In the genomic region with DNA sequence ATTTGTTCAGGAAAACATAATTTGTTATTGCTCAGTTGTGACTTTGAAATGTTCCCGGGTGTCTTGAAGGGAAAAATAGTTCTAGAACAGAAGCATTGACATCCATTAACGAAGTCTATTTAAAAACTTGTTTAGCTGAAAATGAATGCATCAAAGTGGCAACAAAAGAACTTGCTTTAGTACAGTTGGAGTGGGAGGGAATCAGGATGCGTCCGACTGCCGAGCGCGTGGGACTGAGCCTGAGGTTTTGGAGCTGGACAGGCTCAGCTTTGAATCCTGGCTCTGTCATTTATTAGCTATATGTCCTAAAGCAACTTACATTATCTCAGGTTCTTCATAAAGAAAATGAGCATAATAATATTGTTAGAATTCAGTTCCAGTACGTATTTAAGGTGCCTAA, we compare ENCODE assay signal across 31 cellular contexts. TPM values are rescaled to one million over a fixed set of nuclear protein-coding genes. Genes with fewer than 3 reads are reported as not detected.
"Had no signal": no experiment of that assay in that cellular context is flagged by ENCODE, and none has a peak within 500 bp of the region (broad histone marks: within the 10 kb centered on the region; RNA-seq: fewer than 3 reads in every experiment).

No MANE protein-coding gene starts in this region.

- H3K4me3 Mint-ChIP-seq: activated B cell treated with CpG ODN at 0.5 μM for 24 hours; activated CD4-positive, alpha-beta memory T cell treated with anti-CD3 and anti-CD28 coated beads for 36 hours; activated CD4-positive, alpha-beta T cell treated with anti-CD3 and anti-CD28 coated beads, Interleukin-2, amount 10 ng/mL, durations not matched to agents 24 days and 14 days; activated CD8-positive, alpha-beta memory T cell treated with anti-CD3 and anti-CD28 coated beads, Interleukin-2, amount 10 ng/mL, durations not matched to agents 7 days and 5 days; activated CD8-positive, alpha-beta T cell treated with anti-CD3 and anti-CD28 coated beads, Interleukin-2, amount 10 ng/mL, durations not matched to agents 7 days and 5 days; activated naive CD4-positive, alpha-beta T cell treated with anti-CD3 and anti-CD28 coated beads, Interleukin-2, amount 10 ng/mL, durations not matched to agents 7 days and 5 days; activated naive CD4-positive, alpha-beta T cell treated with anti-CD3 and anti-CD28 coated beads, Interleukin-2, amount 50 U/mL, for 24 hours; activated naive CD8-positive, alpha-beta T cell; activated naive CD8-positive, alpha-beta T cell treated with anti-CD3 and anti-CD28 coated beads, Interleukin-2, amount 10 ng/mL, durations not matched to agents 7 days and 5 days; activated naive CD8-positive, alpha-beta T cell treated with anti-CD3 and anti-CD28 coated beads, Interleukin-2, amount 50 U/mL, for 24 hours; activated T-cell treated with anti-CD3 and anti-CD28 coated beads, Interleukin-2, amount 50 U/mL, for 24 hours; brain; T-helper 1 cell treated with Interleukin-12 subunit alpha and Interleukin-12 subunit beta and Interleukin-4 antibody, amounts not matched to agents 30 μg/mL and 1 μg/mL, for 36 hours; T-helper 2 cell treated with Interferon-gamma antibody and Interleukin-4, amounts not matched to agents 5 μg/mL and 100 μg/mL, for 36 hours had no signal

- H3K36me3 ChIP-seq: ascending aorta had no signal

- H3K36me3 Mint-ChIP-seq: activated CD4-positive, alpha-beta memory T cell treated with anti-CD3 and anti-CD28 coated beads for 36 hours; activated CD8-positive, alpha-beta memory T cell treated with anti-CD3 and anti-CD28 coated beads, Interleukin-2, amount 10 ng/mL, durations not matched to agents 7 days and 5 days; activated naive CD4-positive, alpha-beta T cell treated with anti-CD3 and anti-CD28 coated beads, Interleukin-2, amount 10 ng/mL, durations not matched to agents 7 days and 5 days; activated naive CD4-positive, alpha-beta T cell treated with anti-CD3 and anti-CD28 coated beads, Interleukin-2, amount 50 U/mL, for 24 hours; activated naive CD8-positive, alpha-beta T cell; activated naive CD8-positive, alpha-beta T cell treated with anti-CD3 and anti-CD28 coated beads, Interleukin-2, amount 10 ng/mL, durations not matched to agents 7 days and 5 days; brain had no signal

- H3K4me3 ChIP-seq: ascending aorta had no signal

- H3K27ac Mint-ChIP-seq: activated B cell treated with CpG ODN at 0.5 μM for 24 hours; activated CD4-positive, alpha-beta memory T cell treated with anti-CD3 and anti-CD28 coated beads for 36 hours; activated CD4-positive, alpha-beta T cell treated with anti-CD3 and anti-CD28 coated beads, Interleukin-2, amount 10 ng/mL, durations not matched to agents 24 days and 14 days; activated CD8-positive, alpha-beta memory T cell treated with anti-CD3 and anti-CD28 coated beads, Interleukin-2, amount 10 ng/mL, durations not matched to agents 7 days and 5 days; activated CD8-positive, alpha-beta T cell treated with anti-CD3 and anti-CD28 coated beads, Interleukin-2, amount 10 ng/mL, durations not matched to agents 7 days and 5 days; activated naive CD4-positive, alpha-beta T cell treated with anti-CD3 and anti-CD28 coated beads, Interleukin-2, amount 10 ng/mL, durations not matched to agents 7 days and 5 days; activated naive CD4-positive, alpha-beta T cell treated with anti-CD3 and anti-CD28 coated beads, Interleukin-2, amount 50 U/mL, for 24 hours; activated naive CD8-positive, alpha-beta T cell; activated naive CD8-positive, alpha-beta T cell treated with anti-CD3 and anti-CD28 coated beads, Interleukin-2, amount 10 ng/mL, durations not matched to agents 7 days and 5 days; activated naive CD8-positive, alpha-beta T cell treated with anti-CD3 and anti-CD28 coated beads, Interleukin-2, amount 50 U/mL, for 24 hours; activated T-cell treated with anti-CD3 and anti-CD28 coated beads, Interleukin-2, amount 50 U/mL, for 24 hours; activated T-helper 2 cell treated with anti-CD3 and anti-CD28 coated beads, Interferon-gamma antibody, Interleukin-2, Interleukin-4, amounts not matched to agents 10 μg/mL and 5 μg/mL and 100 μg/mL, durations not matched to agents 14 hours and 24 hours and 36 hours; brain; T-helper 1 cell treated with Interleukin-12 subunit alpha and Interleukin-12 subunit beta and Interleukin-4 antibody, amounts not matched to agents 30 μg/mL and 1 μg/mL, for 36 hours; T-helper 2 cell treated with Interferon-gamma antibody and Interleukin-4, amounts not matched to agents 5 μg/mL and 100 μg/mL, for 36 hours had no signal

- ATAC-seq: activated CD8-positive, alpha-beta memory T cell treated with anti-CD3 and anti-CD28 coated beads, Interleukin-2, amount 10 ng/mL, durations not matched to agents 7 days and 5 days; activated CD8-positive, alpha-beta T cell treated with anti-CD3 and anti-CD28 coated beads, Interleukin-2, amount 10 ng/mL, durations not matched to agents 7 days and 5 days; activated naive CD8-positive, alpha-beta T cell treated with anti-CD3 and anti-CD28 coated beads, Interleukin-2, amount 50 U/mL, for 24 hours had no signal

- DNase-seq: activated B cell treated with CpG ODN at 0.5 μM for 24 hours; activated CD4-positive, alpha-beta memory T cell treated with anti-CD3 and anti-CD28 coated beads for 36 hours; activated CD4-positive, alpha-beta T cell treated with anti-CD3 and anti-CD28 coated beads for 4 hours; activated CD4-positive, alpha-beta T cell treated with anti-CD3 and anti-CD28 coated beads, Interleukin-2, amount 10 ng/mL, durations not matched to agents 24 days and 14 days; activated CD4-positive, alpha-beta T cell treated with anti-CD3 and anti-CD28 coated beads, Interleukin-2, amount 50 U/mL, for 1 hour; activated CD4-positive, alpha-beta T cell treated with anti-CD3 and anti-CD28 coated beads, Interleukin-2, amount 50 U/mL, for 4 hours; activated CD4-positive, CD25-positive, alpha-beta regulatory T cell treated with anti-CD3 and anti-CD28 coated beads, Interleukin-2, amount 50 U/mL, for 72 hours; activated CD8-positive, alpha-beta memory T cell treated with anti-CD3 and anti-CD28 coated beads for 24 hours; activated CD8-positive, alpha-beta memory T cell treated with anti-CD3 and anti-CD28 coated beads, Interleukin-2, amount 10 ng/mL, durations not matched to agents 7 days and 5 days; activated CD8-positive, alpha-beta memory T cell treated with anti-CD3 and anti-CD28 coated beads, Interleukin-2, amount 50 U/mL, for 48 hours; activated CD8-positive, alpha-beta T cell treated with anti-CD3 and anti-CD28 coated beads, Interleukin-2, amount 10 ng/mL, durations not matched to agents 7 days and 5 days; activated effector memory CD4-positive, alpha-beta T cell treated with Interleukin-2 at 50 U/mL for 16 hours; activated gamma-delta T cell; activated naive CD4-positive, alpha-beta T cell treated with anti-CD3 and anti-CD28 coated beads, Interleukin-2, amount 10 ng/mL, durations not matched to agents 7 days and 5 days; activated naive CD4-positive, alpha-beta T cell treated with Interleukin-2 at 50 U/mL for 16 hours; activated naive CD8-positive, alpha-beta T cell treated with anti-CD3 and anti-CD28 coated beads, Interleukin-2, amount 10 ng/mL, durations not matched to agents 7 days and 5 days; activated naive CD8-positive, alpha-beta T cell treated with anti-CD3 and anti-CD28 coated beads, Interleukin-2, amount 50 U/mL, for 24 hours; activated T-cell treated with anti-CD3 and anti-CD28 coated beads, Interleukin-2, amount 50 U/mL, for 24 hours; activated T-cell treated with anti-CD3 and anti-CD28 coated beads, Interleukin-2, amount 50 U/mL, for 48 hours; central memory CD4-positive, alpha-beta T cell; T-helper 1 cell; T-helper 2 cell; T-helper 9 cell had no signal

- H3K4me1 ChIP-seq: ascending aorta had no signal

- H3K27me3 ChIP-seq: ascending aorta had no signal

- H3K9me3 ChIP-seq: ascending aorta had no signal

- H3K9me3 Mint-ChIP-seq: activated B cell treated with CpG ODN at 0.5 μM for 24 hours; activated CD4-positive, alpha-beta memory T cell treated with anti-CD3 and anti-CD28 coated beads for 36 hours; activated CD4-positive, alpha-beta T cell treated with anti-CD3 and anti-CD28 coated beads, Interleukin-2, amount 10 ng/mL, durations not matched to agents 24 days and 14 days; activated naive CD4-positive, alpha-beta T cell treated with anti-CD3 and anti-CD28 coated beads, Interleukin-2, amount 10 ng/mL, durations not matched to agents 7 days and 5 days; activated naive CD4-positive, alpha-beta T cell treated with anti-CD3 and anti-CD28 coated beads, Interleukin-2, amount 50 U/mL, for 24 hours; activated naive CD8-positive, alpha-beta T cell treated with anti-CD3 and anti-CD28 coated beads, Interleukin-2, amount 10 ng/mL, durations not matched to agents 7 days and 5 days; activated naive CD8-positive, alpha-beta T cell treated with anti-CD3 and anti-CD28 coated beads, Interleukin-2, amount 50 U/mL, for 24 hours; activated T-cell treated with anti-CD3 and anti-CD28 coated beads, Interleukin-2, amount 50 U/mL, for 24 hours; activated T-helper 2 cell treated with anti-CD3 and anti-CD28 coated beads, Interferon-gamma antibody, Interleukin-2, Interleukin-4, amounts not matched to agents 10 μg/mL and 5 μg/mL and 100 μg/mL, durations not matched to agents 14 hours and 24 hours and 36 hours; brain; T-helper 1 cell treated with Interleukin-12 subunit alpha and Interleukin-12 subunit beta and Interleukin-4 antibody, amounts not matched to agents 30 μg/mL and 1 μg/mL, for 36 hours; T-helper 2 cell treated with Interferon-gamma antibody and Interleukin-4, amounts not matched to agents 5 μg/mL and 100 μg/mL, for 36 hours had no signal

- H3K4me1 Mint-ChIP-seq: activated CD4-positive, alpha-beta T cell treated with anti-CD3 and anti-CD28 coated beads, Interleukin-2, amount 10 ng/mL, durations not matched to agents 24 days and 14 days; activated CD8-positive, alpha-beta memory T cell treated with anti-CD3 and anti-CD28 coated beads, Interleukin-2, amount 10 ng/mL, durations not matched to agents 7 days and 5 days; activated naive CD4-positive, alpha-beta T cell treated with anti-CD3 and anti-CD28 coated beads, Interleukin-2, amount 10 ng/mL, durations not matched to agents 7 days and 5 days; activated naive CD4-positive, alpha-beta T cell treated with anti-CD3 and anti-CD28 coated beads, Interleukin-2, amount 50 U/mL, for 24 hours; activated naive CD8-positive, alpha-beta T cell treated with anti-CD3 and anti-CD28 coated beads, Interleukin-2, amount 10 ng/mL, durations not matched to agents 7 days and 5 days; activated naive CD8-positive, alpha-beta T cell treated with anti-CD3 and anti-CD28 coated beads, Interleukin-2, amount 50 U/mL, for 24 hours; brain had no signal

- H3K27ac ChIP-seq: ascending aorta, VCaP had no signal

RNA-seq across cellular contexts. Expression of gene ERVMER34-1, which starts 9.0 kb away (rescaled TPM):
- total RNA-seq: activated B cell treated with CpG ODN at 0.5 μM for 24 hours; activated CD8-positive, alpha-beta memory T cell treated with anti-CD3 and anti-CD28 coated beads, Interleukin-2, amount 10 ng/mL, durations not matched to agents 7 days and 5 days; activated CD8-positive, alpha-beta T cell treated with anti-CD3 and anti-CD28 coated beads, Interleukin-2, amount 10 ng/mL, durations not matched to agents 7 days and 5 days; activated naive CD8-positive, alpha-beta T cell treated with anti-CD3 and anti-CD28 coated beads, Interleukin-2, amount 10 ng/mL, durations not matched to agents 7 days and 5 days; activated T-helper 2 cell treated with anti-CD3 and anti-CD28 coated beads, Interferon-gamma antibody, Interleukin-2, Interleukin-4, amounts not matched to agents 10 μg/mL and 5 μg/mL and 100 μg/mL, durations not matched to agents 14 hours and 24 hours and 36 hours; ascending aorta had no signal
